In genomic region chr14:104976198-104977007, GRCh38 we compare ENCODE assay signal across 8 cellular contexts. TPM values are rescaled to one million over a fixed set of nuclear protein-coding genes. Genes with fewer than 3 reads are reported as not detected.
DNase-seq lines count a peak whose midpoint lies in the region; ATAC-seq and TF ChIP-seq lines count a peak whose summit lies in the region.

No MANE protein-coding gene starts in this region.

- TF ChIP-seq CTCF in GM10266 (IDR thresholded peaks at IDR 0.05; ENCODE audit: control insufficient read depth, insufficient read depth, low read depth, missing control alignments), result peak; percentile 94
- TF ChIP-seq CTCF in parathyroid adenoma (IDR thresholded peaks at IDR 0.05), result peak; percentile 96
- peak; percentile 91 to 97 (median 95) for TF ChIP-seq CTCF in transverse colon (IDR thresholded peaks at IDR 0.05)

- no peak overlapping the region for H3K27ac ChIP-seq in parathyroid adenoma
- H3K27ac ChIP-seq in transverse colon, result peak overlapping the region in 1 of 4 donors; percentile 19

- H2AFZ ChIP-seq in parathyroid adenoma, result peak overlapping the region; percentile 2

- no peaks in the 10 kb centered on the region for H3K36me3 ChIP-seq in parathyroid adenoma (ENCODE audit: control insufficient read depth, insufficient read depth, low read length)
- no peaks in the 10 kb centered on the region for H3K36me3 ChIP-seq in transverse colon

- no peaks in the 10 kb centered on the region for H3K27me3 ChIP-seq in parathyroid adenoma (ENCODE audit: control insufficient read depth, insufficient read depth, low read length)
- H3K27me3 ChIP-seq in transverse colon, result peaks cover 43% of the 10 kb centered on the region

- TF ChIP-seq POLR2A in transverse colon (IDR thresholded peaks at IDR 0.05), result no peak

- in situ Hi-C loops in KBM-7 (cut with MboI; ENCODE audit: low pct_unique_long_range_greater_than_20kb, low sequenced_read_pairs), result loop anchor here (10.0 kb wide), 1 partner anchor 68 kb away; no protein-coding TSS in a partner anchor
- in situ Hi-C loops in transverse colon (cut with MboI; ENCODE audit: low pct_ligation_motif_present in 1 of 4, low pct_unique_long_range_greater_than_20kb in 1 of 4, low sequenced_read_pairs in 3 of 4), result loop anchor here in 1 of 4 donors (10.0 kb wide), 1 partner anchor 68 kb away; no protein-coding TSS in a partner anchor

- H3K9ac ChIP-seq in parathyroid adenoma, result no peak overlapping the region

- H3K9me3 ChIP-seq in parathyroid adenoma (ENCODE audit: control insufficient read depth, low read length), result no peaks in the 10 kb centered on the region
- H3K9me3 ChIP-seq in transverse colon, result no peaks in the 10 kb centered on the region

- DNase-seq in GM10266 (ENCODE audit: extremely low spot score), result peak; percentile 88
- peak; percentile 90 for DNase-seq in KBM-7
- DNase-seq in SK-N-DZ (ENCODE audit: low spot score), result peak; percentile 64
- DNase-seq in activated gamma-delta T cell treated with Interleukin-2 at 50 U/mL for 16 hours, result peak; percentile 87
- peak; percentile 64 for DNase-seq in foreskin melanocyte
- DNase-seq in transverse colon, result peak; percentile 91

- ATAC-seq in HG03039 (IDR thresholded peaks at IDR 0.05; ENCODE audit: unreplicated experiment), result no peak

- no peaks in the 10 kb centered on the region for H3K79me2 ChIP-seq in parathyroid adenoma

- H3K4me3 ChIP-seq in parathyroid adenoma (ENCODE audit: low read depth, low read length), result no peak overlapping the region
- no peak overlapping the region for H3K4me3 ChIP-seq in transverse colon

- H3K4me1 ChIP-seq in parathyroid adenoma, result peaks cover 48% of the 10 kb centered on the region
- peaks cover 58 to 72% (median 67%) of the 10 kb centered on the region in 4 donors for H3K4me1 ChIP-seq in transverse colon

- intact Hi-C loops in transverse colon (cut with DNase I; ENCODE audit: low total_unique reads), result loop anchor here (5.0 kb wide), 1 partner anchor 71 kb away; no protein-coding TSS in a partner anchor

- WGBS in transverse colon (ENCODE audit: low coverage in 1 of 2), 2 donors, result 28 to 38% methylated on average over 2 to 18 of the region's 21 CpGs

- no peak for TF ChIP-seq EP300 in transverse colon (IDR thresholded peaks at IDR 0.05; ENCODE audit: low read depth)

- H3K4me2 ChIP-seq in parathyroid adenoma (ENCODE audit: low read length), result no peak overlapping the region

RNA-seq across cellular contexts. Expression of gene AHNAK2, which starts 1.8 kb away (rescaled TPM):
- polyA plus RNA-seq in SK-N-DZ (2014; cell fraction: cytosol; rRNA removed), result 0.02 TPM in 1 of 2 replicates, not detected in the other
- polyA plus RNA-seq in SK-N-DZ (2014; cell fraction: nucleus; rRNA removed), result 0.35 TPM in 1 of 2 replicates, not detected in the other
- total RNA-seq in transverse colon, result 10 to 100 TPM; 19.4 to 75.2 (median 28.5) TPM

RNA-seq across cellular contexts. Expression of gene CLBA1, which starts 9.2 kb away (rescaled TPM):
- 1.4 and 2.6 TPM in 2 replicates for polyA plus RNA-seq in SK-N-DZ (2014; cell fraction: cytosol; rRNA removed)
- polyA plus RNA-seq in SK-N-DZ (2014; cell fraction: nucleus; rRNA removed), result 3.4 and 5.5 TPM in 2 replicates
- 1 to 10 TPM in 3 of 4 donors, under 1 TPM in 1; 0.40 to 6.7 (median 5.3) TPM for total RNA-seq in transverse colon

RNA-seq across cellular contexts. Expression of gene CDCA4, which starts 44.5 kb away (rescaled TPM):
- polyA plus RNA-seq in SK-N-DZ (2014; cell fraction: cytosol; rRNA removed), result 41.8 and 41.9 TPM in 2 replicates
- 26.1 and 27.9 TPM in 2 replicates for polyA plus RNA-seq in SK-N-DZ (2014; cell fraction: nucleus; rRNA removed)
- 1 to 10 TPM in 3 of 4 donors, under 1 TPM in 1; 0.80 to 7.5 (median 4.5) TPM for total RNA-seq in transverse colon

RNA-seq across cellular contexts. Expression of gene PLD4, which starts 51.7 kb away (rescaled TPM):
- 0.10 TPM in 1 of 2 replicates, not detected in the other for polyA plus RNA-seq in SK-N-DZ (2014; cell fraction: cytosol; rRNA removed)
- 0.37 TPM in 1 of 2 replicates, not detected in the other for polyA plus RNA-seq in SK-N-DZ (2014; cell fraction: nucleus; rRNA removed)
- 1 to 10 TPM in 2 of 4 donors, not detected in 2; 1.1 TPM for total RNA-seq in transverse colon
